1 cellular context compared by ENCODE assay signal in genomic region chr1:24568475-24568874, GRCh38.
TF ChIP-seq lines count a peak whose summit lies in the region.

No MANE protein-coding gene starts in this region.

TF ChIP-seq in K562, 482 proteins besides CTCF, POLR2A, EP300 and RAD21:
- no peak for TF ChIP-seq ZNF318 (IDR thresholded peaks at IDR 0.05; ENCODE audit: borderline replicate concordance in 1 of 2, low read depth in 1 of 2)
- TF ChIP-seq ZNF165 (CRISPR knock-in tag; IDR thresholded peaks at IDR 0.05; ENCODE audit: borderline replicate concordance), result no peak
- no peak for TF ChIP-seq NR4A1 (CRISPR knock-in tag; IDR thresholded peaks at IDR 0.05)
- no peak for TF ChIP-seq NR4A1 (tag; IDR thresholded peaks at IDR 0.05)
- TF ChIP-seq RBM25 (IDR thresholded peaks at IDR 0.05; ENCODE audit: low read depth, low read length, severe bottlenecking), result peak; percentile 56
- TF ChIP-seq STAT5A (IDR thresholded peaks at IDR 0.05; ENCODE audit: borderline replicate concordance, low read length), result no peak
- peak; percentile 29 for TF ChIP-seq ZFP36 (IDR thresholded peaks at IDR 0.05; ENCODE audit: low read depth, low read length, partially characterized antibody)
- TF ChIP-seq HSF4 (CRISPR knock-in tag; IDR thresholded peaks at IDR 0.05; ENCODE audit: borderline replicate concordance), result no peak
- peak; percentile 75 for TF ChIP-seq ZNF121 (CRISPR knock-in tag; conservative IDR thresholded peaks at IDR 0.05)
- no peak for TF ChIP-seq RFX7 (CRISPR knock-in tag; IDR thresholded peaks at IDR 0.05)
- no peak for TF ChIP-seq YY1 (IDR thresholded peaks at IDR 0.05; ENCODE audit: borderline replicate concordance in 1 of 3, control insufficient read depth in 1 of 3, extremely low read depth in 1 of 3, insufficient read depth in 3 of 3, insufficient read length in 1 of 3, insufficient replicate concordance in 2 of 3, low read depth in 1 of 3, low read length in 2 of 3)
- no peak for TF ChIP-seq CEBPB (tag; IDR thresholded peaks at IDR 0.05)
- no peak for TF ChIP-seq CBFA2T2 (conservative IDR thresholded peaks at IDR 0.05)
- no peak for TF ChIP-seq ATF4 (CRISPR knock-in tag; IDR thresholded peaks at IDR 0.05)
- no peak for TF ChIP-seq HMG20B (CRISPR knock-in tag; IDR thresholded peaks at IDR 0.05)
